ENCODE assay signal across 17 cellular contexts in genomic region chr10:17092216-17092944, GRCh38.
"Had no signal": no experiment of that assay in that cellular context is flagged by ENCODE, and none has a peak within 500 bp of the region (broad histone marks: within the 10 kb centered on the region; RNA-seq: fewer than 3 reads in every experiment).

No MANE protein-coding gene starts in this region.

- H3K9ac ChIP-seq: neural progenitor cell, parathyroid adenoma had no signal

- H3K4me1 Mint-ChIP-seq: endodermal cell; neural progenitor cell; stimulated activated memory B cell treated with anti-CD40 and anti-IgM and Interleukin-4, amounts not matched to agents 10 μg/mL and 1 μg/mL and 100 μg/mL, for 72 hours; T-helper 17 cell had no signal

- ATAC-seq: gastroesophageal sphincter; left colon; stimulated activated memory B cell treated with anti-CD40 and anti-IgM and Interleukin-4, amounts not matched to agents 10 μg/mL and 1 μg/mL and 100 μg/mL, for 72 hours; T-helper 17 cell had no signal

- H3K27ac ChIP-seq: adrenal gland, gastroesophageal sphincter, lower lobe of right lung, neural progenitor cell, parathyroid adenoma had no signal

- H3K4me3 Mint-ChIP-seq: activated CD4-positive, alpha-beta T cell treated with anti-CD3 and anti-CD28 coated beads, Interleukin-2, amount 10 ng/mL, durations not matched to agents 7 days and 5 days; endodermal cell; mesothelial cell of epicardium; neural progenitor cell; stimulated activated memory B cell treated with anti-CD40 and anti-IgM and Interleukin-4, amounts not matched to agents 10 μg/mL and 1 μg/mL and 100 μg/mL, for 72 hours; T-helper 17 cell had no signal

- H2AFZ ChIP-seq: neural progenitor cell, parathyroid adenoma had no signal

- H3K4me2 ChIP-seq: neural progenitor cell had no signal

- H3K9me3 ChIP-seq: gastroesophageal sphincter, lower lobe of right lung, uterus had no signal

- H3K36me3 ChIP-seq: adrenal gland, gastroesophageal sphincter, lower lobe of right lung, neural progenitor cell, tibial artery, uterus had no signal

- H3K27me3 Mint-ChIP-seq: activated CD4-positive, alpha-beta T cell treated with anti-CD3 and anti-CD28 coated beads, Interleukin-2, amount 10 ng/mL, durations not matched to agents 7 days and 5 days; stimulated activated memory B cell treated with anti-CD40 and anti-IgM and Interleukin-4, amounts not matched to agents 10 μg/mL and 1 μg/mL and 100 μg/mL, for 72 hours; T-helper 17 cell had no signal

- H3K27ac Mint-ChIP-seq: activated CD4-positive, alpha-beta T cell treated with anti-CD3 and anti-CD28 coated beads, Interleukin-2, amount 10 ng/mL, durations not matched to agents 7 days and 5 days; endodermal cell; neural progenitor cell; stimulated activated memory B cell treated with anti-CD40 and anti-IgM and Interleukin-4, amounts not matched to agents 10 μg/mL and 1 μg/mL and 100 μg/mL, for 72 hours; T-helper 17 cell had no signal

- H3K79me2 ChIP-seq: parathyroid adenoma had no signal

- FAIRE-seq: islet of Langerhans had no signal

- H3K4me3 ChIP-seq: adrenal gland, gastroesophageal sphincter, lower lobe of right lung, neural progenitor cell, tibial artery, uterus had no signal

- H3K4me1 ChIP-seq: adrenal gland, lower lobe of right lung, neural progenitor cell, parathyroid adenoma, tibial artery, uterus had no signal

- DNase-seq: activated CD4-positive, alpha-beta T cell treated with anti-CD3 and anti-CD28 coated beads, Interleukin-2, amount 10 ng/mL, durations not matched to agents 7 days and 5 days; activated CD4-positive, CD25-positive, alpha-beta regulatory T cell; activated naive CD4-positive, alpha-beta T cell treated with anti-CD3 and anti-CD28 coated beads, Interleukin-2, amount 50 U/mL, for 16 hours; adrenal gland; endodermal cell; left colon; lower lobe of right lung; stimulated activated CD4-positive, alpha-beta T cell treated with anti-CD3 and anti-CD28 coated beads, Interleukin-12 subunit alpha, Interleukin-12 subunit beta, amount 100 ng/mL, for 4 hours; T-helper 17 cell; tibial artery; uterus had no signal

- H3K27me3 ChIP-seq: adrenal gland, gastroesophageal sphincter, neural progenitor cell, tibial artery, uterus had no signal
